In the genomic region with DNA sequence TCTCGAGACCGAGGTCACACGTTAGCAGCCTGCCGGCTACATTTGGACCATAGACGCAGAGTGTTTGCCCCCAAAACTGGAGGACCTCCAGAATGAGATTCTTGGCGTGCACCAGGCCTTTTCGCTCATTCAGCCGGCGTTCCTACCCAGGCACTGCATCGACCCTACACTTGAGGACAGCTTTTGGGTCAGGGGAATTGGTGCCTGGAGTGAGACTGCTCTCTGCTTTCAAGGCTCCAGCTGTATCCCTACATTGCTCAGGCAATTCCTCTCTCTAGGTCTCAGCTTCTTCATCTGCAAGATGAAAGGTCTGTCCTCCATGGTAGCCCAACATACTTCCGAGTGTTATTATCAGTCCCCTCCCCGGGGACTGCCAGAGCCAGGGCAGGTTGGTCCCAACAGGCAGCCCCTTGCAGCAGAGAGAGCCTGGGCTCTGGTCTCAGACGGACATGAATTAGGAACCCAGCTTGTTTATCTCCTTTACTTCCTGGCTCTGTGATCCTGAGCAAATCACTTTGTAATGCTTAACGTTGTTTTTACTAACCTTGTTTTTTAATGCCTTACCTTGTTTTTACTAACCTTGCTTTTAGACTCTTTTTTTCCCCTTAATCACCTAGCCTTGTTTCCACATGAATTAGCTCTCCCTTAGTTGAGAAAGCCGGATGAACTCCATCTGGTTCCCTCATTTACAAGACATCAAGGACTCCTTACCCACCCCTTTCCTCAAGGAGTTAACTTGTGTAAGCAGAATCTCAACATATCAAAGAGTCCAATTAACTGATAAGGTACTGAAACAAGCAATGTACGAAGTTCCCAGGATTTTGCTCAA, we compare ENCODE assay signal across 8 cellular contexts. TPM values are rescaled to one million over a fixed set of nuclear protein-coding genes. Genes with fewer than 3 reads are reported as not detected.
DNase-seq lines count a peak whose midpoint lies in the region; ATAC-seq, FAIRE-seq and TF ChIP-seq lines count a peak whose summit lies in the region.

No MANE protein-coding gene starts in this region.

- peaks cover 26% of the 10 kb centered on the region for H3K4me1 ChIP-seq in CD4-positive, CD25-positive, alpha-beta regulatory T cell (ENCODE audit: control insufficient read depth, insufficient read depth, low read length, poor library complexity, severe bottlenecking)
- no peaks in the 10 kb centered on the region for H3K4me1 ChIP-seq in MM.1S (ENCODE audit: low read length)
- H3K4me1 ChIP-seq in lower lobe of right lung = peaks cover 21% of the 10 kb centered on the region
- peaks cover 16% of the 10 kb centered on the region for H3K4me1 ChIP-seq in upper lobe of right lung

- peak overlapping the region; percentile 74 for H3K4me2 ChIP-seq in MM.1S (ENCODE audit: low read depth, low read length)

- H3K9ac ChIP-seq in MM.1S (ENCODE audit: low read length) = peak overlapping the region; percentile 84

- no peaks in the 10 kb centered on the region for H3F3A ChIP-seq in MM.1S (ENCODE audit: insufficient read depth, low read length)

- no peaks in the 10 kb centered on the region for H3K27me3 Mint-ChIP-seq in CD4-positive, CD25-positive, alpha-beta regulatory T cell

- H3K9me3 ChIP-seq in CD4-positive, CD25-positive, alpha-beta regulatory T cell (ENCODE audit: control insufficient read depth in 2 of 2, low read length in 2 of 2) = no peaks in the 10 kb centered on the region
- H3K9me3 ChIP-seq in MM.1S (replicated peaks; ENCODE audit: insufficient read depth, low read length) (no peaks in the 10 kb centered on the region), lower lobe of right lung (no peaks in the 10 kb centered on the region), upper lobe of right lung (no peaks in the 10 kb centered on the region)

- H3K79me2 ChIP-seq in MM.1S (ENCODE audit: low read length) = peaks cover 29% of the 10 kb centered on the region

- H3K4me1 Mint-ChIP-seq in CD4-positive, CD25-positive, alpha-beta regulatory T cell = peaks cover 11 to 38% (median 17%) of the 10 kb centered on the region in 4 donors

- no peaks in the 10 kb centered on the region for H3K9me2 ChIP-seq in MM.1S (replicated peaks; ENCODE audit: insufficient read depth, low read length)

- DNase-seq in CD4-positive, CD25-positive, alpha-beta regulatory T cell = peak in 2 of 3 donors; percentile 5 to 38
- DNase-seq in MM.1S = no peak
- no peak for DNase-seq in bronchial epithelial cell (ENCODE audit: low read depth)
- no peak for DNase-seq in lower lobe of right lung
- no peak for DNase-seq in upper lobe of right lung
- no peak for DNase-seq in SIG-M5 (lab: John Stamatoyannopoulos, UW)
- no peak for DNase-seq in NCI-H2107 (lab: John Stamatoyannopoulos, UW)

- H3K27me3 ChIP-seq in CD4-positive, CD25-positive, alpha-beta regulatory T cell (ENCODE audit: control insufficient read depth, insufficient read depth, low read length) = no peaks in the 10 kb centered on the region
- H3K27me3 ChIP-seq in MM.1S (replicated peaks; ENCODE audit: insufficient read depth, low read length) (no peaks in the 10 kb centered on the region), bronchial epithelial cell (ENCODE audit: control insufficient read depth, insufficient read depth, low read length) (no peaks in the 10 kb centered on the region), lower lobe of right lung (ENCODE audit: low read depth) (no peaks in the 10 kb centered on the region), upper lobe of right lung (no peaks in the 10 kb centered on the region)

- no peaks in the 10 kb centered on the region for H4K20me1 ChIP-seq in MM.1S (ENCODE audit: insufficient read depth, low read length)

- intact Hi-C loops in lower lobe of right lung (cut with DNase I) = no loop called here
- intact Hi-C loops in upper lobe of right lung (cut with DNase I) = no loop called here

- H3K36me3 Mint-ChIP-seq in CD4-positive, CD25-positive, alpha-beta regulatory T cell = peaks cover 22% of the 10 kb centered on the region

- no peaks in the 10 kb centered on the region for H3K9me3 Mint-ChIP-seq in CD4-positive, CD25-positive, alpha-beta regulatory T cell

- peak overlapping the region; percentile 67; the same call in 1 of the 2 replicates for H2AFZ ChIP-seq in MM.1S (ENCODE audit: low read length)

- H3K36me3 ChIP-seq in CD4-positive, CD25-positive, alpha-beta regulatory T cell (ENCODE audit: control insufficient read depth, insufficient read depth, low read length) = peaks cover 34% of the 10 kb centered on the region
- H3K36me3 ChIP-seq in MM.1S (replicated peaks; ENCODE audit: insufficient read depth, low read length) = no peaks in the 10 kb centered on the region
- H3K36me3 ChIP-seq in bronchial epithelial cell (ENCODE audit: control insufficient read depth, insufficient read depth, low read length) = peaks cover 11% of the 10 kb centered on the region
- H3K36me3 ChIP-seq in lower lobe of right lung = peaks cover 32% of the 10 kb centered on the region
- H3K36me3 ChIP-seq in upper lobe of right lung = peaks cover 31% of the 10 kb centered on the region

- peak overlapping the region; percentile 76 to 99 (median 98) for H3K27ac Mint-ChIP-seq in CD4-positive, CD25-positive, alpha-beta regulatory T cell

- peak; percentile 9 to 12 for ATAC-seq in CD4-positive, CD25-positive, alpha-beta regulatory T cell (ENCODE audit: low read depth in 2 of 2)
- ATAC-seq in GM19395 (IDR thresholded peaks at IDR 0.05; ENCODE audit: unreplicated experiment) = peak; percentile 8
- peak; percentile 15 to 24 for ATAC-seq in lower lobe of right lung
- peak; percentile 7 for ATAC-seq in upper lobe of right lung

- FAIRE-seq in bronchial epithelial cell (lab: Jason Lieb, UNC) = no peak

- peak overlapping the region; percentile 80 to 98 (median 96) for H3K4me3 Mint-ChIP-seq in CD4-positive, CD25-positive, alpha-beta regulatory T cell

- peak overlapping the region; percentile 92 for H3K4me3 ChIP-seq in CD4-positive, CD25-positive, alpha-beta regulatory T cell (ENCODE audit: low read depth, low read length)
- peak overlapping the region; percentile 81 for H3K4me3 ChIP-seq in MM.1S (ENCODE audit: low read length)
- H3K4me3 ChIP-seq in bronchial epithelial cell (ENCODE audit: low read depth, low read length) = peak overlapping the region; percentile 47
- peak overlapping the region; percentile 96 for H3K4me3 ChIP-seq in lower lobe of right lung
- peak overlapping the region; percentile 80 for H3K4me3 ChIP-seq in upper lobe of right lung

- H3K27ac ChIP-seq in CD4-positive, CD25-positive, alpha-beta regulatory T cell (ENCODE audit: insufficient read depth, low read length, poor library complexity, severe bottlenecking) = peak overlapping the region; percentile 65
- H3K27ac ChIP-seq in MM.1S (ENCODE audit: low read length) = peak overlapping the region; percentile 43; the same call in 1 of the 2 replicates
- peak overlapping the region; percentile 88 for H3K27ac ChIP-seq in lower lobe of right lung
- peak overlapping the region; percentile 86 for H3K27ac ChIP-seq in upper lobe of right lung

- no peak for TF ChIP-seq CTCF in MM.1S (IDR thresholded peaks at IDR 0.05; ENCODE audit: low read length)
- no peak for TF ChIP-seq CTCF in bronchial epithelial cell (IDR thresholded peaks at IDR 0.05; ENCODE audit: insufficient read depth, low read length, severe bottlenecking)
- no peak for TF ChIP-seq CTCF in lower lobe of right lung (IDR thresholded peaks at IDR 0.05)
- TF ChIP-seq CTCF in upper lobe of right lung (IDR thresholded peaks at IDR 0.05) = no peak

RNA-seq across cellular contexts. Expression of a gene that starts 0.9 kb away (rescaled TPM):
- 29.8 TPM for total RNA-seq in CD4-positive, CD25-positive, alpha-beta regulatory T cell
- polyA plus RNA-seq in CD4-positive, CD25-positive, alpha-beta regulatory T cell = 10 to 100 TPM in 2 of 4 donors, 1 to 10 TPM in 2; 9.0 to 11.7 (median 9.8) TPM
- total RNA-seq in bronchial epithelial cell (9.2 and 18.1 TPM in 2 replicates), lower lobe of right lung (16.8 TPM), upper lobe of right lung (16.5 TPM)

RNA-seq across cellular contexts. Expression of a gene that starts 20.6 kb away (rescaled TPM):
- 31.1 TPM for total RNA-seq in CD4-positive, CD25-positive, alpha-beta regulatory T cell
- 10 to 100 TPM; 36.1 to 48.9 (median 38.4) TPM for polyA plus RNA-seq in CD4-positive, CD25-positive, alpha-beta regulatory T cell
- total RNA-seq in bronchial epithelial cell (210 and 667 TPM in 2 replicates), lower lobe of right lung (45.3 TPM), upper lobe of right lung (44.0 TPM)

Comparison
In these comparisons a context has a peak if more than half of its experiments do, and no peak if none do; other contexts are left out.
1. DNase-seq: peak in CD4-positive, CD25-positive, alpha-beta regulatory T cell (2 of 3); none in MM.1S (single experiment), bronchial epithelial cell (single experiment), lower lobe of right lung (single experiment), upper lobe of right lung (single experiment), SIG-M5 (single experiment) and NCI-H2107 (single experiment).
2. Peak in every context shown above with its lines, with median percentiles within 50 percentile points of each other: ATAC-seq, H3K27ac ChIP-seq and H3K4me3 ChIP-seq.